In the genomic region with DNA sequence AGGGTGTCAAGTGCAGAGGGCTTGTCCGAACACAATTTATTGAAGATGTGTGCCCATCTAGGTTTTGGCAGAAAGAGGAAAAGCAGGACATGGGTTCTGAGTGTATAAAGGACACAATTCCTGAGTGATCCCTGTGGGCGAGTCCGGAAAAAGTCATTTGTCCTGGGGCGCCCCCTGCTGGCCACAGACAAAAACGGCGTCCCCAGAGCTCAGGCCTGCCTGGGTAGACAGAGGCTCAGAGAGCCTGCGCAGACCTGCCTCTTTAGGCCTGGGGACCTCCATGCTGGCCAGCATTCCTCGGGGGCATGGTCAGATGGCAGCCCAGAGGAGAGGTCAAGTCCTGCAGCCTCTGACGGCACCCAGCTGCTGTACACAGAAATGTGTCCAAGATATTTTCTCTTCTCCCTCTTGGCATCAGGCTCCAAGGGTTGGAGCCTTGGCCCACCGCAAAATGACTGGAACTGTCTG, we compare ENCODE assay signal across 8 cellular contexts.
DNase-seq lines count a peak whose midpoint lies in the region; ATAC-seq and TF ChIP-seq lines count a peak whose summit lies in the region.

No MANE protein-coding gene starts in this region.

- no peaks in the 10 kb centered on the region for H3K9me3 Mint-ChIP-seq in endothelial cell (ENCODE audit: unreplicated experiment)

- peaks cover 4% of the 10 kb centered on the region for H3K27me3 Mint-ChIP-seq in endothelial cell (ENCODE audit: unreplicated experiment)

- no peak overlapping the region for H3K27ac Mint-ChIP-seq in endothelial cell (ENCODE audit: unreplicated experiment)

- ATAC-seq in HG02852 (IDR thresholded peaks at IDR 0.05; ENCODE audit: unreplicated experiment) (peak; percentile 60), HG03439 (IDR thresholded peaks at IDR 0.05; ENCODE audit: unreplicated experiment) (no peak)

- peak; percentile 99 for TF ChIP-seq CTCF in endothelial cell (IDR thresholded peaks at IDR 0.05; ENCODE audit: unreplicated experiment)

- no peaks in the 10 kb centered on the region for H3K36me3 Mint-ChIP-seq in endothelial cell (ENCODE audit: low read depth, unreplicated experiment)

- no peak overlapping the region for H3K4me3 Mint-ChIP-seq in endothelial cell (ENCODE audit: unreplicated experiment)

- peaks cover 3% of the 10 kb centered on the region for H3K4me1 Mint-ChIP-seq in endothelial cell (ENCODE audit: unreplicated experiment)

- DNase-seq in D341Med (ENCODE audit: low spot score) (peak; percentile 86), NCI-H748 treated with DMSO at 0.1 percent for 48 hours (lab: John Stamatoyannopoulos, UW) (peak; percentile 9), endothelial cell (ENCODE audit: low spot score) (peak; percentile 89), midbrain (lab: John Stamatoyannopoulos, UW) (peak; percentile 86)
- peak; percentile 29 to 80 (median 72) for DNase-seq in activated CD8-positive, alpha-beta memory T cell treated with anti-CD3 and anti-CD28 coated beads for 48 hours (ENCODE audit: low read depth in 2 of 3, low spot score in 2 of 3)
- peak; percentile 66 for DNase-seq in stimulated activated CD8-positive, alpha-beta memory T cell treated with anti-CD3 and anti-CD28 coated beads, Interleukin-4, amount 100 ng/mL, for 24 hours (ENCODE audit: low read depth)

Comparison
In these comparisons a context has a peak if more than half of its experiments do, and no peak if none do; other contexts are left out.
1. DNase-seq: peak in every context shown above with its lines; median percentile 89 in endothelial cell; 86 in D341Med; 86 in midbrain; 72 in activated CD8-positive, alpha-beta memory T cell treated with anti-CD3 and anti-CD28 coated beads for 48 hours; 66 in stimulated activated CD8-positive, alpha-beta memory T cell treated with anti-CD3 and anti-CD28 coated beads, Interleukin-4, amount 100 ng/mL, for 24 hours; 9 in NCI-H748 treated with DMSO at 0.1 percent for 48 hours.